22 cellular contexts compared by ENCODE assay signal in the genomic region with DNA sequence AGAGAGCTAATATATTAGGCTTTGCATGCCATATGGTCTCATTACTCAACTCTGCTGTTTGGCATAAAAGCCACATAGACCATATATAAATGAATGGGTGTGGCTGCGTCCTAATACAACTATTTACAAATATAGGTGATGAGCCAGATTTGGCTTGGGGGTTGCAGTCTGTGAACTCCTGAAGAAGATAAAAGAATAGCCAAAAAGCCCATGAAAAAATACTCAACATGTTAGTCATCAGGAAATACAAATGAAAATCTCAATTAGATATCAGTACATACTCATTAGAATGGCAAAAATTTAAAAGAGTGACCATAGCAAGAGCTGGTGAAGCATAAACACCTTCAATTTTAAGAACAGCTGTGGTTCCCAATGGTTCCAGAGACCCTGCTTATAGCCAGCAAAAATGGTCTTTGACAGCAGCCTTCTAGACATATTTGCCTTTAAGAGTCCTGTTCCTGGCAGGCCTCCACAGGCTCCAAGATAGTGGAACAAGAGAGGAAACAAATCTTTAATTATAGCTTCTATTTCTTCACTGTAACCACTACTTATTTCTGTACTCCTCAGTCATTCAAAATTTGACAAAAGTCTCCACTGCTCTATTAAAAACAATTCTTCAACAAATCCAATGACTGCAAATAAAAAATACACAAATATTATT. TPM values are rescaled to one million over a fixed set of nuclear protein-coding genes. Genes with fewer than 3 reads are reported as not detected.
DNase-seq lines count a peak whose midpoint lies in the region; ATAC-seq and TF ChIP-seq lines count a peak whose summit lies in the region.
"Had no signal": no experiment of that assay in that cellular context is flagged by ENCODE, and none has a peak within 500 bp of the region (broad histone marks: within the 10 kb centered on the region; RNA-seq: fewer than 3 reads in every experiment).

No MANE protein-coding gene starts in this region.

- TF ChIP-seq CTCF in PC-9 (conservative IDR thresholded peaks at IDR 0.05) = no peak

- CTCF ChIA-PET in PC-9 (lab: Charles Lee) = interaction anchor here (0.6 kb wide), 1 partner anchor 16 kb away, joined by 7 read pairs; a partner anchor contains a TSS

- ATAC-seq in HG03439 (IDR thresholded peaks at IDR 0.05; ENCODE audit: unreplicated experiment) = no peak
- ATAC-seq: activated naive CD8-positive, alpha-beta T cell treated with anti-CD3 and anti-CD28 coated beads, Interleukin-2, amount 50 U/mL, for 24 hours; activated T-cell treated with anti-CD3 and anti-CD28 coated beads, Interleukin-2, amount 50 U/mL, for 72 hours; K562; right lobe of liver had no signal

- H3K27ac ChIP-seq in PC-9 (peak overlapping the region; percentile 58), epithelial cell of prostate (peak overlapping the region; percentile 42)
- H3K27ac ChIP-seq: 22Rv1, right lobe of liver, thoracic aorta had no signal

- no peak overlapping the region for H2AFZ ChIP-seq in PC-9

- H3K4me1 ChIP-seq in PC-9 (replicated peaks; ENCODE audit: insufficient read depth) = peaks cover 23% of the 10 kb centered on the region
- H3K4me1 ChIP-seq: right lobe of liver had no signal

- H3K9me2 ChIP-seq in PC-9 (ENCODE audit: insufficient read depth) = no peaks in the 10 kb centered on the region

- peaks cover 40% of the 10 kb centered on the region for H3K79me2 ChIP-seq in PC-9 (ENCODE audit: low read depth)

- no peaks in the 10 kb centered on the region for H3K27me3 ChIP-seq in PC-9 (ENCODE audit: insufficient read depth, low read depth)
- H3K27me3 ChIP-seq: right lobe of liver had no signal

- POLR2A ChIA-PET in PC-9 (lab: Charles Lee; ENCODE audit: unreplicated experiment) = interaction anchor here (0.7 kb wide), 1 partner anchor 36 kb away, joined by 6 read pairs; no protein-coding TSS in a partner anchor

- H3K36me3 ChIP-seq in PC-9 (ENCODE audit: low read depth) = no peaks in the 10 kb centered on the region; the same call in 1 of the 2 replicates
- H3K36me3 ChIP-seq: right lobe of liver, thoracic aorta had no signal

- H3F3A ChIP-seq in PC-9 (ENCODE audit: insufficient read depth, low read depth) = peaks cover 19% of the 10 kb centered on the region

- peak; percentile 21 for DNase-seq in NCI-H2171 treated with DMSO at 0.1 percent for 48 hours (lab: John Stamatoyannopoulos, UW)
- DNase-seq in NCI-H2171 (lab: John Stamatoyannopoulos, UW) = no peak
- DNase-seq in PC-9 = peak in 1 of 2 experiments; percentile 86
- no peak for DNase-seq in epithelial cell of prostate (ENCODE audit: low read depth, low spot score)
- DNase-seq in T-helper 1 cell = no peak
- no peak for DNase-seq in stimulated activated naive CD4-positive, alpha-beta T cell treated with Interleukin-2 at 50 U/mL for 16 hours (lab: John Stamatoyannopoulos, UW)
- no peak for DNase-seq in activated effector memory CD4-positive, alpha-beta T cell treated with anti-CD3 and anti-CD28 coated beads, Interleukin-2, amount 50 U/mL, for 16 hours
- DNase-seq: activated CD4-positive, alpha-beta memory T cell treated with anti-CD3 and anti-CD28 coated beads for 36 hours; activated naive CD8-positive, alpha-beta T cell treated with anti-CD3 and anti-CD28 coated beads, Interleukin-2, amount 50 U/mL, for 24 hours; activated T-cell treated with anti-CD3 and anti-CD28 coated beads, Interleukin-2, amount 50 U/mL, for 72 hours; cortex of kidney; head of caudate nucleus; islet precursor cell; NCI-H1417 treated with DMSO at 0.1 percent for 48 hours; NCI-H524 treated with DMSO at 0.1 percent for 48 hours; nucleus accumbens; right lobe of liver; stimulated activated CD4-positive, alpha-beta T cell treated with anti-CD3 and anti-CD28 coated beads, Interleukin-2, amount 100 ng/mL, for 48 hours had no signal

- H3K4me3 ChIP-seq in PC-9 = no peak overlapping the region
- H3K4me3 ChIP-seq: K562, right lobe of liver, thoracic aorta had no signal

- no peaks in the 10 kb centered on the region for H4K20me1 ChIP-seq in PC-9 (ENCODE audit: insufficient read depth)

- BruUV-seq in PC-9 (replicated peaks; lab: Mats Ljungman, UMichigan) = no TSS peak

- intact Hi-C loops in PC-9 (cut with micrococcal nuclease; ENCODE audit: unreplicated experiment) = no loop called here

- H3K4me2 ChIP-seq in PC-9 = peak overlapping the region; percentile 33

- no peaks in the 10 kb centered on the region for H3K9me3 ChIP-seq in PC-9 (ENCODE audit: insufficient read depth, low read depth)
- H3K9me3 ChIP-seq: right lobe of liver, thoracic aorta had no signal

RNA-seq across cellular contexts. Expression of a gene that starts 16.1 kb away (rescaled TPM):
- 47.6 and 50.0 TPM in 2 replicates for total RNA-seq in PC-9 (2021)

RNA-seq across cellular contexts. Expression of a gene that starts 16.3 kb away (rescaled TPM):
- 81.0 and 86.8 TPM in 2 replicates for total RNA-seq in PC-9 (2021)
